ENCODE assay signal across 1 cellular context in the genomic region with DNA sequence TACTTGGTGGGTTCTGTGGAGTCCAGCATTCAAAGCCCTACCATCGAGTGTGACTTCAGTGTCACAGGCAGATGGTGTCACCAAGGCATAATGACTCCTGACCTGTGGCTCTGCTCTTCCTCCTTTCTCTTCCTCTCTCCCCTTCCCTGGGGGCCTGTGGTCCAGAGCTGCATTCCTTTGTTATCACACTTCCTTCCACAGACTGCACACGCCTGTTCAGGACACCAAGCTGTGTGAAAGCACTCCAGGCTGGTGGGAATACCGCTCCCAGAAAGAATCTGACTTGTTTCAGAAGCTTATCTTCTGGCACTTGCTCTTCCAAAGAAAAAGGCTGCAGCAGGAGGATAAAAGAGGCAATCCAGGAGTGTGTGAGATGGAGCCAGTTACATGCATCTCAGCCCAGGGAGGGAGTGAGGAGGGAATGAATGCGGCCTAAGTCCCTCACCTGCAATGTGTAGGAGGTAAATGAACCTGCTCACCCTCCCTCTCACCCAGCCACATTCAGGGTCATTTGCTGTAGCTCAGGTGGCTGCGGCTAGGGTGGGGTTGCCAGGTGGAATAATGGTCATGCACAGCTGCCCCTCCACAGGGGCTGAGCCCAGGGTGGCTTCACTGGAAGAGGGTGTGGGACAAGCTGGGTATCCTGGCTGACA.
TF ChIP-seq lines count a peak whose summit lies in the region.

No MANE protein-coding gene starts in this region.

TF ChIP-seq in Ishikawa, 13 proteins besides CTCF, POLR2A, EP300 and RAD21 (continued from another document):
- TF ChIP-seq, protein P1, sequence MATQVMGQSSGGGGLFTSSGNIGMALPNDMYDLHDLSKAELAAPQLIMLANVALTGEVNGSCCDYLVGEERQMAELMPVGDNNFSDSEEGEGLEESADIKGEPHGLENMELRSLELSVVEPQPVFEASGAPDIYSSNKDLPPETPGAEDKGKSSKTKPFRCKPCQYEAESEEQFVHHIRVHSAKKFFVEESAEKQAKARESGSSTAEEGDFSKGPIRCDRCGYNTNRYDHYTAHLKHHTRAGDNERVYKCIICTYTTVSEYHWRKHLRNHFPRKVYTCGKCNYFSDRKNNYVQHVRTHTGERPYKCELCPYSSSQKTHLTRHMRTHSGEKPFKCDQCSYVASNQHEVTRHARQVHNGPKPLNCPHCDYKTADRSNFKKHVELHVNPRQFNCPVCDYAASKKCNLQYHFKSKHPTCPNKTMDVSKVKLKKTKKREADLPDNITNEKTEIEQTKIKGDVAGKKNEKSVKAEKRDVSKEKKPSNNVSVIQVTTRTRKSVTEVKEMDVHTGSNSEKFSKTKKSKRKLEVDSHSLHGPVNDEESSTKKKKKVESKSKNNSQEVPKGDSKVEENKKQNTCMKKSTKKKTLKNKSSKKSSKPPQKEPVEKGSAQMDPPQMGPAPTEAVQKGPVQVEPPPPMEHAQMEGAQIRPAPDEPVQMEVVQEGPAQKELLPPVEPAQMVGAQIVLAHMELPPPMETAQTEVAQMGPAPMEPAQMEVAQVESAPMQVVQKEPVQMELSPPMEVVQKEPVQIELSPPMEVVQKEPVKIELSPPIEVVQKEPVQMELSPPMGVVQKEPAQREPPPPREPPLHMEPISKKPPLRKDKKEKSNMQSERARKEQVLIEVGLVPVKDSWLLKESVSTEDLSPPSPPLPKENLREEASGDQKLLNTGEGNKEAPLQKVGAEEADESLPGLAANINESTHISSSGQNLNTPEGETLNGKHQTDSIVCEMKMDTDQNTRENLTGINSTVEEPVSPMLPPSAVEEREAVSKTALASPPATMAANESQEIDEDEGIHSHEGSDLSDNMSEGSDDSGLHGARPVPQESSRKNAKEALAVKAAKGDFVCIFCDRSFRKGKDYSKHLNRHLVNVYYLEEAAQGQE (IDR thresholded peaks at IDR 0.05; ENCODE audit: low read depth) = no peak
- TF ChIP-seq TEAD4 (IDR thresholded peaks at IDR 0.05) (peak; percentile 47), CEBPB (IDR thresholded peaks at IDR 0.05) (no peak), YY1 (IDR thresholded peaks at IDR 0.05; ENCODE audit: low read depth) (0 out of 2 replicates have a peak, but pooled peaks have one; percentile 14), TCF12 (IDR thresholded peaks at IDR 0.05; ENCODE audit: low read depth) (peak; percentile 92), TAF1 (IDR thresholded peaks at IDR 0.05; ENCODE audit: low read depth) (no peak)
